ENCODE assay signal across 9 cellular contexts in the genomic region with DNA sequence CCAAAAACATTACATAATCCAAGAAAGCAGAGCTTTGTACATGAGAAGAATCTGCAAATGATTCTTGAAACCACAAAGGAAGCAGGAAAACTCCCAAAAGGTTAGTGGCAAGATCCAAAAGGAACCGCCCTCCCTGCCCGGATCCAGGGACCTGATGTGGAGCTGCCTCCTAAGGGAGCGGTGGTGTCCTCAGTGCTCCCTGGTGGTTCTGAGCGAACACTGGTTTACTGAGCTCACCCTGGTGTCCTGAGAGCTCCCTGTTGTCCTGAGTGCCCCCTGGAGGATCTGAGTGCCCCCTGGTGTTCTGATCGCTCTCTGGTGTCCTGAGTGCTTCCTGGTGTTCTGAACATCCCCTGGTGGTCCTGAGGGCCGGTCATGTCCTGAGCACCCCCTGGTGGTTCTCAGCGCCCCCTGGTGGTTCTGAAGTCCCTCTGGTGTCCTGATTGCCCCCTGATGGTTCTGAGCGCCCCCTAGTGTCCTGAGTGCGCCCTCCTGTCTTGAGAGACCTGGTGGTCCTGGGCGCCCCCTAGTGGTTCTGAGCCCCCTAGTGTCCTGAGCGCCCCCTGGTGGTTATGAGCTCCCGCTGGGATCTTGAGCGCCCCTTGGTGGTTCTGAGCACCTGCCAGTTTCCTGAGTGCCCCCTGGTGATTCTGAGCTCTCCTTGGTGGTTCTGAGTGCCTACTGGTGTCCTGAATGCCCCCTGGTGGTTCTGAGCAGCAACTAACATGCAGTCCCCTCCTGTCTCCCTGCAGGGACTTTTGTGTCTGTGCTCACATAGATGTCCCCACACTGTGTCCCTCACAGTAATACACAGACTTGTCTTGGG.
DNase-seq lines count a peak whose midpoint lies in the region; ATAC-seq and TF ChIP-seq lines count a peak whose summit lies in the region.
"Had no signal": no experiment of that assay in that cellular context is flagged by ENCODE, and none has a peak within 500 bp of the region (broad histone marks: within the 10 kb centered on the region; RNA-seq: fewer than 3 reads in every experiment).

No MANE protein-coding gene starts in this region.

- intact Hi-C loops in heart right ventricle (cut with DNase I) (no loop called here), gastrocnemius medialis (cut with DNase I; ENCODE audit: low total_unique reads) (no loop called here)

- 60 to 63% methylated on average over 13 of the region's 13 CpGs for WGBS in heart right ventricle, 2 donors

- TF ChIP-seq POLR2A in gastrocnemius medialis (IDR thresholded peaks at IDR 0.05), result no peak

- peak; percentile 10 to 91 (median 49) for TF ChIP-seq CTCF in heart right ventricle (IDR thresholded peaks at IDR 0.05)
- TF ChIP-seq CTCF in gastrocnemius medialis (IDR thresholded peaks at IDR 0.05 in 4 of 5, conservative IDR thresholded peaks at IDR 0.05 in 1 of 5), result peak in 2 of 5 experiments; percentile 17 to 53

- peak; percentile 44 for DNase-seq in NCI-H1436 (lab: John Stamatoyannopoulos, UW)
- DNase-seq in NCI-H1436 treated with DMSO at 0.1 percent for 48 hours (lab: John Stamatoyannopoulos, UW), result no peak
- DNase-seq in NCI-H69 (lab: John Stamatoyannopoulos, UW), result peak; percentile 85
- peak; percentile 89 for DNase-seq in activated T-cell treated with anti-CD3 and anti-CD28 coated beads, Interleukin-2, amount 50 U/mL, for 24 hours
- DNase-seq in heart right ventricle, result peak; percentile 7 to 47
- peak; percentile 82 to 99 (median 94) for DNase-seq in stimulated activated CD4-positive, alpha-beta T cell treated with anti-CD3 and anti-CD28 coated beads, TNF-alpha, amount 100 ng/mL, for 24 hours (ENCODE audit: low read depth in 3 of 3)
- no peak for DNase-seq in gastrocnemius medialis

- H3K9me3 ChIP-seq in heart right ventricle (no peaks in the 10 kb centered on the region), gastrocnemius medialis (no peaks in the 10 kb centered on the region)
- H3K9me3 ChIP-seq: BLaER1 had no signal

- H3K27ac Mint-ChIP-seq in activated T-cell treated with anti-CD3 and anti-CD28 coated beads, Interleukin-2, amount 50 U/mL, for 24 hours, result no peak overlapping the region

- no peaks in the 10 kb centered on the region for H3K9me3 Mint-ChIP-seq in activated T-cell treated with anti-CD3 and anti-CD28 coated beads, Interleukin-2, amount 50 U/mL, for 24 hours

- peaks cover 5% of the 10 kb centered on the region for H3K27me3 Mint-ChIP-seq in activated T-cell treated with anti-CD3 and anti-CD28 coated beads, Interleukin-2, amount 50 U/mL, for 24 hours

- H3K27ac ChIP-seq in heart right ventricle (no peak overlapping the region), gastrocnemius medialis (no peak overlapping the region)

- H3K4me3 ChIP-seq in heart right ventricle, result no peak overlapping the region
- H3K4me3 ChIP-seq in gastrocnemius medialis, result no peak overlapping the region
- H3K4me3 ChIP-seq: BLaER1 had no signal

- H3K4me1 ChIP-seq in heart right ventricle, result no peaks in the 10 kb centered on the region
- no peaks in the 10 kb centered on the region for H3K4me1 ChIP-seq in gastrocnemius medialis

- H3K4me3 Mint-ChIP-seq in activated T-cell treated with anti-CD3 and anti-CD28 coated beads, Interleukin-2, amount 50 U/mL, for 24 hours, result no peak overlapping the region

- peak; percentile 74 for ATAC-seq in HG02623 (IDR thresholded peaks at IDR 0.05; ENCODE audit: unreplicated experiment)
- no peak for ATAC-seq in heart right ventricle
- ATAC-seq in gastrocnemius medialis, result no peak

- peaks cover 24% of the 10 kb centered on the region for H3K4me1 Mint-ChIP-seq in activated T-cell treated with anti-CD3 and anti-CD28 coated beads, Interleukin-2, amount 50 U/mL, for 24 hours (ENCODE audit: low read depth)

- H3K36me3 Mint-ChIP-seq in activated T-cell treated with anti-CD3 and anti-CD28 coated beads, Interleukin-2, amount 50 U/mL, for 24 hours (ENCODE audit: low read depth), result no peaks in the 10 kb centered on the region

- in situ Hi-C loops in gastrocnemius medialis (cut with MboI; ENCODE audit: low sequenced_read_pairs in 4 of 4), result no loop called here

- H3K36me3 ChIP-seq in heart right ventricle (no peaks in the 10 kb centered on the region), gastrocnemius medialis (no peaks in the 10 kb centered on the region)
- H3K36me3 ChIP-seq: BLaER1 had no signal

- H3K27me3 ChIP-seq in heart right ventricle, result peaks cover 0 to 21% (median 6%) of the 10 kb centered on the region in 7 donors
- no peaks in the 10 kb centered on the region for H3K27me3 ChIP-seq in gastrocnemius medialis
- H3K27me3 ChIP-seq: BLaER1 had no signal

Comparison
In these comparisons a context has a peak if more than half of its experiments do, and no peak if none do; other contexts are left out.
1. DNase-seq: peak in NCI-H1436 (single experiment), NCI-H69 (single experiment), activated T-cell treated with anti-CD3 and anti-CD28 coated beads, Interleukin-2, amount 50 U/mL, for 24 hours (single experiment), heart right ventricle (2 of 2) and stimulated activated CD4-positive, alpha-beta T cell treated with anti-CD3 and anti-CD28 coated beads, TNF-alpha, amount 100 ng/mL, for 24 hours (3 of 3); none in NCI-H1436 treated with DMSO at 0.1 percent for 48 hours (single experiment) and gastrocnemius medialis (0 of 2).